ENCODE assay signal across 11 cellular contexts in the genomic region with DNA sequence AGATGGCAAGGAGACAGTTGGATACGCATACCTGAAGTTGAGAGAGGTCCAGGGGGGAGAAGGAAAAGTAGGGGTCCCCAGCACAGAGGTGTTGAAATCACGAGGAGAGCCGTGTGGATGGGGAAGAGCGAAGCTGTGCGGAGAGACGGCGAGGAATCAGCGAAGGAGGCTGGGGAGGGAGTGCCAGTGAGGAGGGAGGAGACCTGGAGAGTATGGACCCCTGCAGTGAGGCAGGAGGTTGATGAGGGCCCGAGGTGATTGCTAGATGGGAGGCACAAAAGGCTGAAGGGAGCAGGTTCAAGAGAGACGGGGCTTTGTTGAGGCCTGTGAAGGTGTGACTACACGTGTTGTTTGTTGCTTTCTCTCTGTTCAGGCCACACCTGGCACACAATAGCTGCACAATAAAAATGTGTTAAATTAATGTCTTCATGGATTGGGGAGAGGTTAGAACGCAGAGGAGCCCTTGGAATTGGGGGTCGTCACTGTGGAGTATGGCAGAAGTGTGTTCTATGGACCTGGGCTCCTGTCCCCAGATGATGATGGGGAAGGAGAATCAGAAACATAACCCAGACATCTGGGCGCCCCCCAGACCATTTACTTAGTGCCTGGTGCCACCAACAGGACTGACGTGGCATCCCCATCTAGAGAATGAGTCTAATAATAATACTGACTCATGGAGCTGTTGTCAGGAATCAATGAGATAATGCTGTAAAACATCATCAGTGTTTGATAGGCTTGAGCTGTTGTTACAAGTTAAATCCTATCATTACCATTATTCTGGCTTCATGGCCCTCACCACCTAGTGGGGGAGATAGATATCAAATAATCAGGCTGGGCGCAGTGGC.
DNase-seq lines count a peak whose midpoint lies in the region; ATAC-seq and TF ChIP-seq lines count a peak whose summit lies in the region.
"Had no signal": no experiment of that assay in that cellular context is flagged by ENCODE, and none has a peak within 500 bp of the region (broad histone marks: within the 10 kb centered on the region; RNA-seq: fewer than 3 reads in every experiment).

No MANE protein-coding gene starts in this region.

- no peak overlapping the region for H3K4me3 Mint-ChIP-seq in Caco-2 (ENCODE audit: unreplicated experiment)
- peak overlapping the region in 1 of 2 experiments; percentile 27; a peak in 1 of 5 replicates for H3K4me3 Mint-ChIP-seq in H9
- no peak overlapping the region for H3K4me3 Mint-ChIP-seq in activated CD8-positive, alpha-beta T cell treated with anti-CD3 and anti-CD28 coated beads, Interleukin-2, amount 10 ng/mL, durations not matched to agents 7 days and 5 days
- H3K4me3 Mint-ChIP-seq: activated CD8-positive, alpha-beta memory T cell treated with anti-CD3 and anti-CD28 coated beads, Interleukin-2, amount 10 ng/mL, durations not matched to agents 7 days and 5 days had no signal

- no peak overlapping the region for H4K5ac ChIP-seq in H9 (ENCODE audit: insufficient read length, low read depth, low read length)

- H2BK5ac ChIP-seq in H9 (ENCODE audit: insufficient read length, low read length) (no peak overlapping the region), mesenchymal stem cell (ENCODE audit: low read depth, low read length, poor library complexity, severe bottlenecking) (no peak overlapping the region)

- H3K56ac ChIP-seq in H9 (ENCODE audit: insufficient read length, low read depth, low read length) = no peak overlapping the region

- H2AK5ac ChIP-seq in H9 (ENCODE audit: insufficient read length, low read length) (no peak overlapping the region), mesenchymal stem cell (ENCODE audit: low read length, severe bottlenecking) (peak overlapping the region; percentile 40)

- DNase-seq in Caco-2 (no peak), H9 (no peak), mesenchymal stem cell (peak; percentile 38), GM10266 (ENCODE audit: extremely low spot score) (no peak), nucleus accumbens (lab: John Stamatoyannopoulos, UW) (no peak), HUDEP-2 (lab: John Stamatoyannopoulos, UW; ENCODE audit: unreplicated experiment in 76 of 76) (no peak), colonic mucosa (no peak)
- DNase-seq in activated CD8-positive, alpha-beta T cell treated with anti-CD3 and anti-CD28 coated beads, Interleukin-2, amount 10 ng/mL, durations not matched to agents 7 days and 5 days = no peak
- DNase-seq: activated CD8-positive, alpha-beta memory T cell treated with anti-CD3 and anti-CD28 coated beads, Interleukin-2, amount 10 ng/mL, durations not matched to agents 7 days and 5 days; NCI-H1436 had no signal

- H3K36me3 Mint-ChIP-seq in Caco-2 (ENCODE audit: insufficient read depth, unreplicated experiment) = peaks cover 56% of the 10 kb centered on the region
- peaks cover 4% of the 10 kb centered on the region in 3 experiments; a peak in 4 of 7 replicates for H3K36me3 Mint-ChIP-seq in H9 (ENCODE audit: insufficient read depth in 1 of 3, low read depth in 3 of 3)
- no peaks in the 10 kb centered on the region for H3K36me3 Mint-ChIP-seq in activated CD8-positive, alpha-beta T cell treated with anti-CD3 and anti-CD28 coated beads, Interleukin-2, amount 10 ng/mL, durations not matched to agents 7 days and 5 days (ENCODE audit: low read depth)
- H3K36me3 Mint-ChIP-seq: activated CD8-positive, alpha-beta memory T cell treated with anti-CD3 and anti-CD28 coated beads, Interleukin-2, amount 10 ng/mL, durations not matched to agents 7 days and 5 days had no signal

- no peak for ATAC-seq in activated CD8-positive, alpha-beta T cell treated with anti-CD3 and anti-CD28 coated beads, Interleukin-2, amount 10 ng/mL, durations not matched to agents 7 days and 5 days
- ATAC-seq: activated CD8-positive, alpha-beta memory T cell treated with anti-CD3 and anti-CD28 coated beads, Interleukin-2, amount 10 ng/mL, durations not matched to agents 7 days and 5 days had no signal

- H3K36me3 ChIP-seq in Caco-2 (ENCODE audit: control insufficient read depth, insufficient read depth, low read length) = no peaks in the 10 kb centered on the region; the same call in 1 of the 2 replicates
- peaks cover 8 to 10% of the 10 kb centered on the region in 2 experiments for H3K36me3 ChIP-seq in mesenchymal stem cell (ENCODE audit: control insufficient read depth in 1 of 2, insufficient read depth in 2 of 2, low read depth in 1 of 2, low read length in 2 of 2)
- H3K36me3 ChIP-seq in colonic mucosa = no peaks in the 10 kb centered on the region

- H3K9me3 Mint-ChIP-seq in Caco-2 (ENCODE audit: unreplicated experiment) = no peaks in the 10 kb centered on the region
- peaks cover 3 to 4% of the 10 kb centered on the region in 2 experiments; a peak in 3 of 5 replicates for H3K9me3 Mint-ChIP-seq in H9
- H3K9me3 Mint-ChIP-seq in activated CD8-positive, alpha-beta T cell treated with anti-CD3 and anti-CD28 coated beads, Interleukin-2, amount 10 ng/mL, durations not matched to agents 7 days and 5 days (ENCODE audit: insufficient read depth) = no peaks in the 10 kb centered on the region

- intact Hi-C loops in Caco-2 (cut with micrococcal nuclease; ENCODE audit: unreplicated experiment) (no loop called here), colonic mucosa (cut with DNase I) (no loop called here)

- WGBS in H9 (ENCODE audit: extremely low coverage, insufficient read length, low lambda C conversion rate) = no CpG with 5 or more reads among the region's 16 CpGs
- 82% methylated on average over 13 of the region's 16 CpGs for WGBS in mesenchymal stem cell

- BruUV-seq in Caco-2 (replicated peaks; lab: Mats Ljungman, UMichigan) = no TSS peak

- H3K27ac ChIP-seq in H9 (ENCODE audit: insufficient read length, low read depth, low read length) (no peak overlapping the region), mesenchymal stem cell (ENCODE audit: low read length, poor library complexity, severe bottlenecking) (no peak overlapping the region), colonic mucosa (no peak overlapping the region)
- H3K27ac ChIP-seq: parathyroid adenoma had no signal

- CTCF ChIA-PET in Caco-2 (lab: Charles Lee) = interaction anchor here (1.0 kb wide), 1 partner anchor 142 kb away, joined by 4 read pairs; no protein-coding TSS in a partner anchor
- CTCF ChIA-PET in activated CD8-positive, alpha-beta T cell treated with anti-CD3 and anti-CD28 coated beads, Interleukin-2, amount 10 ng/mL, durations not matched to agents 7 days and 5 days (lab: Charles Lee) = interaction anchor here (1.8 kb wide), 1 partner anchor 142 kb away, joined by 7 read pairs; no protein-coding TSS in a partner anchor

- no peaks in the 10 kb centered on the region for H4K20me1 ChIP-seq in H9 (ENCODE audit: control insufficient read depth, insufficient read depth, insufficient read length)

- H2AFZ ChIP-seq in H9 (ENCODE audit: low read length) (no peak overlapping the region), mesenchymal stem cell (ENCODE audit: low read depth, low read length) (no peak overlapping the region)
- H2AFZ ChIP-seq: parathyroid adenoma had no signal

- H3K9me3 ChIP-seq in Caco-2 (peaks cover 12% of the 10 kb centered on the region), H9 (ENCODE audit: control insufficient read depth, low read depth, low read length) (no peaks in the 10 kb centered on the region), mesenchymal stem cell (ENCODE audit: control insufficient read depth, low read length) (no peaks in the 10 kb centered on the region), colonic mucosa (no peaks in the 10 kb centered on the region)

- POLR2A ChIA-PET in Caco-2 (lab: Charles Lee) = no interaction called here
- POLR2A ChIA-PET in activated CD8-positive, alpha-beta T cell treated with anti-CD3 and anti-CD28 coated beads, Interleukin-2, amount 10 ng/mL, durations not matched to agents 7 days and 5 days (lab: Charles Lee) = no interaction called here

- no peak overlapping the region for H3K9ac ChIP-seq in H9 (ENCODE audit: extremely low read depth, insufficient read length, low read length)
- H3K9ac ChIP-seq in mesenchymal stem cell (ENCODE audit: low read length) = peak overlapping the region; percentile 57
- no peak overlapping the region for H3K9ac ChIP-seq in colonic mucosa (ENCODE audit: low read depth in 2 of 2, low read length in 2 of 2)
- H3K9ac ChIP-seq: parathyroid adenoma had no signal

- H2BK15ac ChIP-seq in H9 (ENCODE audit: low read depth, low read length) (no peak overlapping the region), mesenchymal stem cell (ENCODE audit: low read depth, poor library complexity, severe bottlenecking) (no peak overlapping the region)

- peaks cover 14% of the 10 kb centered on the region for H3K4me1 Mint-ChIP-seq in Caco-2 (ENCODE audit: low read depth, unreplicated experiment)
- peaks cover 49 to 60% of the 10 kb centered on the region in 2 experiments for H3K4me1 Mint-ChIP-seq in H9
- peaks cover 43% of the 10 kb centered on the region for H3K4me1 Mint-ChIP-seq in activated CD8-positive, alpha-beta T cell treated with anti-CD3 and anti-CD28 coated beads, Interleukin-2, amount 10 ng/mL, durations not matched to agents 7 days and 5 days (ENCODE audit: low read depth)

- no peaks in the 10 kb centered on the region for H3K27me3 ChIP-seq in Caco-2 (replicated peaks; ENCODE audit: control insufficient read depth, insufficient read depth, low read length)
- no peaks in the 10 kb centered on the region for H3K27me3 ChIP-seq in H9 (ENCODE audit: insufficient read depth, low read length)
- H3K27me3 ChIP-seq in mesenchymal stem cell (ENCODE audit: control insufficient read depth in 1 of 2, insufficient read depth in 1 of 2, low read length in 2 of 2) = no peaks in the 10 kb centered on the region
- no peaks in the 10 kb centered on the region for H3K27me3 ChIP-seq in colonic mucosa

- H2BK20ac ChIP-seq in H9 (ENCODE audit: low read depth, low read length, poor library complexity, severe bottlenecking) = no peak overlapping the region

- peaks cover 3% of the 10 kb centered on the region for H3K23me2 ChIP-seq in H9 (ENCODE audit: insufficient read length, low read depth, low read length, poor library complexity, severe bottlenecking)

- H3K4me1 ChIP-seq in Caco-2 = no peaks in the 10 kb centered on the region
- peaks cover 5% of the 10 kb centered on the region; the same call in 1 of the 2 replicates for H3K4me1 ChIP-seq in H9 (ENCODE audit: insufficient read depth, low read length)
- peaks cover 36% of the 10 kb centered on the region for H3K4me1 ChIP-seq in mesenchymal stem cell (ENCODE audit: control insufficient read depth, insufficient read depth, low read depth, low read length)
- no peaks in the 10 kb centered on the region for H3K4me1 ChIP-seq in colonic mucosa
- H3K4me1 ChIP-seq: parathyroid adenoma had no signal

- H3K27ac Mint-ChIP-seq in Caco-2 (ENCODE audit: unreplicated experiment) = peak overlapping the region; percentile 17
- H3K27ac Mint-ChIP-seq in H9 = peak overlapping the region; percentile 38 to 78 (median 53); a peak in 5 of 7 replicates
- H3K27ac Mint-ChIP-seq in activated CD8-positive, alpha-beta T cell treated with anti-CD3 and anti-CD28 coated beads, Interleukin-2, amount 10 ng/mL, durations not matched to agents 7 days and 5 days = peak overlapping the region; percentile 10
- H3K27ac Mint-ChIP-seq: activated CD8-positive, alpha-beta memory T cell treated with anti-CD3 and anti-CD28 coated beads, Interleukin-2, amount 10 ng/mL, durations not matched to agents 7 days and 5 days had no signal

- H3K27me3 Mint-ChIP-seq in Caco-2 (ENCODE audit: insufficient read depth, unreplicated experiment) (no peaks in the 10 kb centered on the region), H9 (ENCODE audit: low read depth) (no peaks in the 10 kb centered on the region; the same call in 1 of the 2 replicates)
- no peaks in the 10 kb centered on the region for H3K27me3 Mint-ChIP-seq in activated CD8-positive, alpha-beta T cell treated with anti-CD3 and anti-CD28 coated beads, Interleukin-2, amount 10 ng/mL, durations not matched to agents 7 days and 5 days (ENCODE audit: low read depth)
- H3K27me3 Mint-ChIP-seq: activated CD8-positive, alpha-beta memory T cell treated with anti-CD3 and anti-CD28 coated beads, Interleukin-2, amount 10 ng/mL, durations not matched to agents 7 days and 5 days had no signal

- H4K8ac ChIP-seq in H9 (replicated peaks; ENCODE audit: insufficient read length, low read depth, low read length) = no peak overlapping the region
- no peak overlapping the region for H4K8ac ChIP-seq in mesenchymal stem cell (ENCODE audit: low read length)

- no peak overlapping the region for H3T11ph ChIP-seq in H9 (ENCODE audit: low read length)

- TF ChIP-seq CTCF in Caco-2 (IDR thresholded peaks at IDR 0.05; ENCODE audit: insufficient read depth in 1 of 2, low read depth in 1 of 2, low read length in 1 of 2, severe bottlenecking in 1 of 2, unreplicated experiment in 1 of 2) (no peak), H9 (conservative IDR thresholded peaks at IDR 0.05) (peak; percentile 28; the same call in 2 of the 3 replicates), GM10266 (IDR thresholded peaks at IDR 0.05; ENCODE audit: control insufficient read depth, insufficient read depth, low read depth, missing control alignments) (no peak), colonic mucosa (IDR thresholded peaks at IDR 0.05) (no peak)

- no peak overlapping the region for H2BK12ac ChIP-seq in H9 (ENCODE audit: insufficient read length, low read depth, low read length)
- no peak overlapping the region for H2BK12ac ChIP-seq in mesenchymal stem cell (ENCODE audit: low read length in 2 of 2)

- H3K79me2 ChIP-seq in H9 (ENCODE audit: insufficient read depth, low read length) = peaks cover 1% of the 10 kb centered on the region; the same call in 1 of the 2 replicates

- H4K91ac ChIP-seq in H9 (ENCODE audit: insufficient read length, low read depth, low read length) (no peak overlapping the region), mesenchymal stem cell (ENCODE audit: low read length) (peak overlapping the region; percentile 18)

- H3K14ac ChIP-seq in H9 (ENCODE audit: insufficient read depth, low read length) = no peak overlapping the region
- no peak overlapping the region for H3K14ac ChIP-seq in mesenchymal stem cell (ENCODE audit: low read length in 2 of 2)

- no peak overlapping the region for H3K4me2 ChIP-seq in H9 (ENCODE audit: insufficient read depth, insufficient read length, low read length)
- H3K4me2 ChIP-seq in mesenchymal stem cell (ENCODE audit: low read length, poor library complexity, severe bottlenecking) = no peak overlapping the region

- H2BK120ac ChIP-seq in H9 (ENCODE audit: low read depth, low read length, poor library complexity, severe bottlenecking) (no peak overlapping the region), mesenchymal stem cell (ENCODE audit: low read depth, low read length) (no peak overlapping the region)

- H3K79me1 ChIP-seq in H9 (ENCODE audit: insufficient read depth, low read depth, low read length, poor library complexity, severe bottlenecking) (no peaks in the 10 kb centered on the region), mesenchymal stem cell (replicated peaks; ENCODE audit: low read length, poor library complexity, severe bottlenecking) (peaks cover 34% of the 10 kb centered on the region)

- no peak overlapping the region for H3K23ac ChIP-seq in H9 (ENCODE audit: insufficient read length, low read depth, low read length)
- no peak overlapping the region for H3K23ac ChIP-seq in mesenchymal stem cell (ENCODE audit: low read length in 2 of 2)

- H3K4ac ChIP-seq in H9 (ENCODE audit: low read depth, low read length) (no peak overlapping the region), mesenchymal stem cell (ENCODE audit: low read depth in 1 of 2, low read length in 2 of 2) (no peak overlapping the region)

- H3K4me3 ChIP-seq in Caco-2 (ENCODE audit: low read depth, low read length) (no peak overlapping the region), mesenchymal stem cell (ENCODE audit: insufficient read depth in 1 of 2, low read depth in 1 of 2, low read length in 2 of 2) (no peak overlapping the region), colonic mucosa (no peak overlapping the region)

- no peak overlapping the region for H3K18ac ChIP-seq in H9 (ENCODE audit: insufficient read length, low read depth, low read length)
- no peak overlapping the region for H3K18ac ChIP-seq in mesenchymal stem cell (ENCODE audit: low read depth in 1 of 2, low read length in 2 of 2)
